ENCODE assay signal across 11 cellular contexts in genomic region chr7:102578486-102578885, GRCh38. TPM values are rescaled to one million over a fixed set of nuclear protein-coding genes. Genes with fewer than 3 reads are reported as not detected.
DNase-seq lines count a peak whose midpoint lies in the region; ATAC-seq and TF ChIP-seq lines count a peak whose summit lies in the region.
"Not testable (repeated sequence)": the region's sequence is repeated elsewhere in the genome, so short reads cannot be mapped to it uniquely, and the experiment has no call there.
"Had no signal": no experiment of that assay in that cellular context is flagged by ENCODE, and none has a peak within 500 bp of the region (broad histone marks: within the 10 kb centered on the region; RNA-seq: fewer than 3 reads in every experiment).

No MANE protein-coding gene starts in this region.

- not testable (repeated sequence) for BruUV-seq in Caco-2 (replicated peaks; lab: Mats Ljungman, UMichigan)

- 82 to 84% methylated on average over 5 of the region's 5 CpGs for WGBS in upper lobe of left lung, 2 donors

- H3K4me3 ChIP-seq in Caco-2 (ENCODE audit: low read depth, low read length); naive thymus-derived CD4-positive, alpha-beta T cell (ENCODE audit: low read length); upper lobe of left lung: not testable (repeated sequence)

- H3K27me3 Mint-ChIP-seq in Caco-2 (ENCODE audit: insufficient read depth, unreplicated experiment); naive thymus-derived CD4-positive, alpha-beta T cell: not testable (repeated sequence)

- H3K9me3 ChIP-seq in Caco-2; naive thymus-derived CD4-positive, alpha-beta T cell (ENCODE audit: control insufficient read depth in 2 of 3, low read length in 3 of 3); upper lobe of left lung: not testable (repeated sequence)

- H3K36me3 Mint-ChIP-seq in Caco-2 (ENCODE audit: insufficient read depth, unreplicated experiment); naive thymus-derived CD4-positive, alpha-beta T cell: not testable (repeated sequence)

- H3K4me1 ChIP-seq in Caco-2; naive thymus-derived CD4-positive, alpha-beta T cell (ENCODE audit: control insufficient read depth in 2 of 2, insufficient read depth in 2 of 2, low read length in 2 of 2); upper lobe of left lung: not testable (repeated sequence)

- TF ChIP-seq CTCF in Caco-2 (IDR thresholded peaks at IDR 0.05; ENCODE audit: insufficient read depth in 1 of 2, low read depth in 1 of 2, low read length in 1 of 2, severe bottlenecking in 1 of 2, unreplicated experiment in 1 of 2); upper lobe of left lung (IDR thresholded peaks at IDR 0.05): not testable (repeated sequence)

- POLR2A ChIA-PET in Caco-2 (lab: Charles Lee); naive thymus-derived CD4-positive, alpha-beta T cell (lab: Charles Lee): not testable (repeated sequence)

- not testable (repeated sequence) for H3K4me3 Mint-ChIP-seq in Caco-2 (ENCODE audit: unreplicated experiment); naive thymus-derived CD4-positive, alpha-beta T cell

- H3K4me1 Mint-ChIP-seq in Caco-2 (ENCODE audit: low read depth, unreplicated experiment); naive thymus-derived CD4-positive, alpha-beta T cell: not testable (repeated sequence)

- H3K36me3 ChIP-seq in Caco-2 (ENCODE audit: control insufficient read depth, insufficient read depth, low read length); naive thymus-derived CD4-positive, alpha-beta T cell (ENCODE audit: control insufficient read depth in 2 of 3, insufficient read depth in 3 of 3, low read length in 3 of 3); upper lobe of left lung: not testable (repeated sequence)

- not testable (repeated sequence) for H3K9me3 Mint-ChIP-seq in Caco-2 (ENCODE audit: unreplicated experiment); naive thymus-derived CD4-positive, alpha-beta T cell

- H3K27ac ChIP-seq in naive thymus-derived CD4-positive, alpha-beta T cell (ENCODE audit: low read depth, low read length); upper lobe of left lung: not testable (repeated sequence)

- CTCF ChIA-PET in Caco-2 (lab: Charles Lee); naive thymus-derived CD4-positive, alpha-beta T cell (lab: Charles Lee): not testable (repeated sequence)

- not testable (repeated sequence) for TF ChIP-seq EP300 in upper lobe of left lung (IDR thresholded peaks at IDR 0.05)

- not testable (repeated sequence) for TF ChIP-seq POLR2A in upper lobe of left lung (IDR thresholded peaks at IDR 0.05)

- intact Hi-C loops in Caco-2 (cut with micrococcal nuclease; ENCODE audit: unreplicated experiment); left ventricle myocardium superior (cut with micrococcal nuclease); naive thymus-derived CD4-positive, alpha-beta T cell (cut with micrococcal nuclease); sciatic nerve (cut with DNase I): not testable (repeated sequence)

- peak; percentile 3 for ATAC-seq in left ventricle myocardium superior
- peak; percentile 30 for ATAC-seq in naive thymus-derived CD4-positive, alpha-beta T cell
- ATAC-seq in sciatic nerve = peak; percentile 20
- peak; percentile 32 to 44 for ATAC-seq in upper lobe of left lung (ENCODE audit: low FRiP score in 2 of 2)

- H3K27me3 ChIP-seq in Caco-2 (replicated peaks; ENCODE audit: control insufficient read depth, insufficient read depth, low read length); naive thymus-derived CD4-positive, alpha-beta T cell (ENCODE audit: control insufficient read depth in 2 of 2, insufficient read depth in 2 of 2, low read length in 2 of 2); upper lobe of left lung: not testable (repeated sequence)

- DNase-seq in Caco-2 (peak; percentile 1 to 31), sciatic nerve (ENCODE audit: low spot score) (peak; percentile 56), upper lobe of left lung (peak in 1 of 2 donors; percentile 19)
- peak; percentile 58 for DNase-seq in activated CD8-positive, alpha-beta memory T cell treated with anti-CD3 and anti-CD28 coated beads for 24 hours
- peak; percentile 4 for DNase-seq in effector CD4-positive, alpha-beta T cell
- DNase-seq in left ventricle myocardium superior = not testable (repeated sequence)
- DNase-seq in naive thymus-derived CD4-positive, alpha-beta T cell = peak in 1 of 9 donors; percentile 22

- H3K27ac Mint-ChIP-seq in Caco-2 (ENCODE audit: unreplicated experiment); naive thymus-derived CD4-positive, alpha-beta T cell: not testable (repeated sequence)

RNA-seq across cellular contexts. Expression of gene POLR2J3, which starts 6.1 kb away (rescaled TPM):
- total RNA-seq in Caco-2 (2022) = 34.4 and 37.4 TPM in 2 replicates
- 11.1 TPM for total RNA-seq in left ventricle myocardium superior
- 100 to 1,000 TPM in 4 of 5 experiments, 10 to 100 TPM in 1; 70.8 to 142 (median 113) TPM for total RNA-seq in naive thymus-derived CD4-positive, alpha-beta T cell
- polyA plus RNA-seq in naive thymus-derived CD4-positive, alpha-beta T cell = 10 to 100 TPM; 27.3 to 33.0 TPM
- 64.2 TPM for total RNA-seq in sciatic nerve
- 100 to 1,000 TPM in 1 of 6 donors, 10 to 100 TPM in 5; 17.2 to 147 (median 32.8) TPM for total RNA-seq in upper lobe of left lung

RNA-seq across cellular contexts. Expression of gene SPDYE2, which starts 27.5 kb away (rescaled TPM):
- total RNA-seq in Caco-2 (2022) (not detected in 2 replicates), left ventricle myocardium superior (not detected), sciatic nerve (0.31 TPM), upper lobe of left lung (1 to 10 TPM in 1 of 6 donors, under 1 TPM in 1, not detected in 4; 0.23 to 1.1 TPM)
- total RNA-seq in naive thymus-derived CD4-positive, alpha-beta T cell = 1 to 10 TPM in 1 of 5 experiments, under 1 TPM in 3, not detected in 1; 0.29 to 1.1 (median 0.32) TPM
- polyA plus RNA-seq in naive thymus-derived CD4-positive, alpha-beta T cell = under 1 TPM; 0.33 to 0.35 TPM
- total RNA-seq: LHCN-M2, MCF 10A, OCI-LY7 had no signal
- polyA plus RNA-seq: CD14-positive monocyte had no signal

RNA-seq across cellular contexts. Expression of gene UPK3BL2, which starts 35.0 kb away (rescaled TPM):
- total RNA-seq in Caco-2 (2022) (9.3 and 11.2 TPM in 2 replicates), left ventricle myocardium superior (2.9 TPM), sciatic nerve (31.6 TPM), upper lobe of left lung (10 to 100 TPM in 4 of 6 donors, 1 to 10 TPM in 2; 3.0 to 30.4 (median 16.6) TPM)
- 10 to 100 TPM; 22.8 to 85.3 (median 64.6) TPM for total RNA-seq in naive thymus-derived CD4-positive, alpha-beta T cell
- 1 to 10 TPM; 3.4 to 6.7 TPM for polyA plus RNA-seq in naive thymus-derived CD4-positive, alpha-beta T cell

RNA-seq across cellular contexts. Expression of gene RASA4, which starts 38.1 kb away (rescaled TPM):
- 6.1 and 7.2 TPM in 2 replicates for total RNA-seq in Caco-2 (2022)
- total RNA-seq in left ventricle myocardium superior = 20.2 TPM
- total RNA-seq in naive thymus-derived CD4-positive, alpha-beta T cell = 100 to 1,000 TPM in 2 of 5 experiments, 10 to 100 TPM in 3; 44.0 to 104 (median 62.9) TPM
- 10 to 100 TPM; 24.6 to 44.1 TPM for polyA plus RNA-seq in naive thymus-derived CD4-positive, alpha-beta T cell
- total RNA-seq in sciatic nerve = 233 TPM
- total RNA-seq in upper lobe of left lung = 100 to 1,000 TPM in 1 of 6 donors, 10 to 100 TPM in 4, 1 to 10 TPM in 1; 8.7 to 132 (median 41.7) TPM
